Comparison of ENCODE assay signal across 18 cellular contexts in genomic region chr3:186633481-186633880, GRCh38. TPM values are rescaled to one million over a fixed set of nuclear protein-coding genes. Genes with fewer than 3 reads are reported as not detected.
DNase-seq lines count a peak whose midpoint lies in the region; ATAC-seq, FAIRE-seq and TF ChIP-seq lines count a peak whose summit lies in the region.
"Had no signal": no experiment of that assay in that cellular context is flagged by ENCODE, and none has a peak within 500 bp of the region (broad histone marks: within the 10 kb centered on the region; RNA-seq: fewer than 3 reads in every experiment).

No MANE protein-coding gene starts in this region.

- TF ChIP-seq RAD21 in K562 (CRISPR knock-in tag; conservative IDR thresholded peaks at IDR 0.05 in 1 of 2, IDR thresholded peaks at IDR 0.05 in 1 of 2), result no peak

- POLR2A ChIA-PET in K562 (lab: Yijun Ruan, JAX), result no interaction called here

- peak; percentile 40 for DNase-seq in HPDE6-E6E7 (ENCODE audit: extremely low spot score)
- no peak for DNase-seq in K562 (ENCODE audit: extremely low read depth in 1 of 4, low spot score in 3 of 4)
- no peak for DNase-seq in left lobe of liver (ENCODE audit: low spot score)
- peak; percentile 62 for DNase-seq in renal cortical epithelial cell (ENCODE audit: low read depth)
- no peak for DNase-seq in heart left ventricle
- no peak for DNase-seq in left lung
- no peak for DNase-seq in tibial nerve (ENCODE audit: low spot score in 2 of 2)
- DNase-seq: 8988T; ACHN; CD4-positive, CD25-positive, alpha-beta regulatory T cell; DMS 273 treated with DMSO at 0.1 percent for 48 hours; GM23248; H7 had no signal

- no peak overlapping the region for H2AFZ ChIP-seq in K562 (ENCODE audit: low read depth, low read length)
- H2AFZ ChIP-seq: GM23248 had no signal

- H3K36me3 ChIP-seq in K562 (ENCODE audit: control insufficient read depth, insufficient read depth, low read length) (no peaks in the 10 kb centered on the region), heart left ventricle (no peaks in the 10 kb centered on the region), left lung (no peaks in the 10 kb centered on the region), tibial nerve (no peaks in the 10 kb centered on the region)
- H3K36me3 ChIP-seq: BLaER1 treated with 17β-estradiol and CSF1 and Interleukin-3, amounts not matched to agents 10 nM and 100 nM had no signal

- no TSS peak for BruUV-seq in K562 (replicated peaks; lab: Mats Ljungman, UMichigan)

- H3K9ac ChIP-seq in K562 (ENCODE audit: insufficient read depth in 1 of 2, low read depth in 2 of 2, low read length in 2 of 2), result no peak overlapping the region
- H3K9ac ChIP-seq: BLaER1 treated with 17β-estradiol and CSF1 and Interleukin-3, amounts not matched to agents 10 nM and 100 nM; GM23248 had no signal

- intact Hi-C loops in K562 (cut with micrococcal nuclease), result no loop called here
- intact Hi-C loops in heart left ventricle (cut with DNase I), result no loop called here
- intact Hi-C loops in left lung (cut with DNase I), result no loop called here

- H3K4me3 ChIP-seq in K562 (no peak overlapping the region), heart left ventricle (no peak overlapping the region), left lung (no peak overlapping the region), tibial nerve (no peak overlapping the region)
- H3K4me3 ChIP-seq: BLaER1 treated with 17β-estradiol and CSF1 and Interleukin-3, amounts not matched to agents 10 nM and 100 nM; GM12878; GM23248 had no signal

- no peak overlapping the region for H3K4me2 ChIP-seq in K562 (ENCODE audit: insufficient read depth, low read length)
- H3K4me2 ChIP-seq: BLaER1 treated with 17β-estradiol and CSF1 and Interleukin-3, amounts not matched to agents 10 nM and 100 nM had no signal

- no peaks in the 10 kb centered on the region for H3K9me3 ChIP-seq in K562 (replicated peaks; ENCODE audit: control insufficient read depth, insufficient read depth, low read depth, low read length)
- H3K9me3 ChIP-seq in heart left ventricle, result no peaks in the 10 kb centered on the region
- no peaks in the 10 kb centered on the region for H3K9me3 ChIP-seq in left lung
- no peaks in the 10 kb centered on the region for H3K9me3 ChIP-seq in tibial nerve
- H3K9me3 ChIP-seq: BLaER1 treated with 17β-estradiol and CSF1 and Interleukin-3, amounts not matched to agents 10 nM and 100 nM had no signal

- no peak for TF ChIP-seq EP300 in K562 (IDR thresholded peaks at IDR 0.05; ENCODE audit: low read length)
- no peak for TF ChIP-seq EP300 in tibial nerve (IDR thresholded peaks at IDR 0.05)

- in situ Hi-C loops in K562 (cut with MboI), result no loop called here

- no peak for ATAC-seq in K562
- ATAC-seq in left lobe of liver, result peak; percentile 23
- no peak for ATAC-seq in heart left ventricle
- ATAC-seq in left lung, result no peak
- ATAC-seq: GM12878 had no signal

- H3K9me1 ChIP-seq in K562 (ENCODE audit: control insufficient read depth, insufficient read depth, low read length), result no peaks in the 10 kb centered on the region

- H3K4me1 ChIP-seq in K562 (replicated peaks in 1 of 2; ENCODE audit: control insufficient read depth in 2 of 2, insufficient read depth in 2 of 2, low read length in 2 of 2), result peaks cover 0 to 4% of the 10 kb centered on the region in 2 experiments; a peak in 1 of 5 replicates
- H3K4me1 ChIP-seq in heart left ventricle, result no peaks in the 10 kb centered on the region
- no peaks in the 10 kb centered on the region for H3K4me1 ChIP-seq in left lung
- no peaks in the 10 kb centered on the region for H3K4me1 ChIP-seq in tibial nerve
- H3K4me1 ChIP-seq: BLaER1 treated with 17β-estradiol and CSF1 and Interleukin-3, amounts not matched to agents 10 nM and 100 nM had no signal

- no peak for TF ChIP-seq POLR2A in K562 (conservative IDR thresholded peaks at IDR 0.05)
- TF ChIP-seq POLR2A in heart left ventricle (IDR thresholded peaks at IDR 0.05), result no peak
- TF ChIP-seq POLR2A in tibial nerve (IDR thresholded peaks at IDR 0.05), result no peak

- no peaks in the 10 kb centered on the region for H4K20me1 ChIP-seq in K562 (replicated peaks; ENCODE audit: control insufficient read depth, insufficient read depth, low read length)
- H4K20me1 ChIP-seq: BLaER1 treated with 17β-estradiol and CSF1 and Interleukin-3, amounts not matched to agents 10 nM and 100 nM had no signal

- H3K27me3 ChIP-seq in K562 (ENCODE audit: control insufficient read depth in 2 of 2, insufficient read depth in 2 of 2, low read length in 2 of 2) (peaks cover 0 to 22% of the 10 kb centered on the region in 2 experiments; a peak in 2 of 5 replicates), heart left ventricle (no peaks in the 10 kb centered on the region), left lung (peaks cover 0 to 14% of the 10 kb centered on the region in 2 donors), tibial nerve (peaks cover 0 to 3% of the 10 kb centered on the region in 2 donors)
- H3K27me3 ChIP-seq: BLaER1 treated with 17β-estradiol and CSF1 and Interleukin-3, amounts not matched to agents 10 nM and 100 nM had no signal

- CTCF ChIA-PET in K562 (lab: Yijun Ruan, JAX; ENCODE audit: low intra/inter-chr PET ratio), result no interaction called here

- no peak overlapping the region for H3K27ac ChIP-seq in K562 (ENCODE audit: extremely low read depth, low read depth, low read length)
- H3K27ac ChIP-seq in heart left ventricle, result no peak overlapping the region
- no peak overlapping the region for H3K27ac ChIP-seq in left lung
- H3K27ac ChIP-seq in tibial nerve, result no peak overlapping the region
- H3K27ac ChIP-seq: BLaER1 treated with 17β-estradiol and CSF1 and Interleukin-3, amounts not matched to agents 10 nM and 100 nM; GM23248 had no signal

- no peaks in the 10 kb centered on the region for H3K79me2 ChIP-seq in K562 (ENCODE audit: control insufficient read depth, insufficient read depth, low read length)

- TF ChIP-seq CTCF in K562 (IDR thresholded peaks at IDR 0.05 in 2 of 3, conservative IDR thresholded peaks at IDR 0.05 in 1 of 3; ENCODE audit: insufficient read depth in 2 of 3, low read depth in 1 of 3, low read length in 3 of 3) (no peak), heart left ventricle (IDR thresholded peaks at IDR 0.05) (no peak), left lung (IDR thresholded peaks at IDR 0.05) (no peak), tibial nerve (IDR thresholded peaks at IDR 0.05) (no peak)

- no peak for FAIRE-seq in K562 (lab: Jason Lieb, UNC)
- FAIRE-seq: GM12878, GM18507 had no signal

RNA-seq across cellular contexts. Expression of gene FETUB, which starts 6.7 kb away (rescaled TPM):
- not detected in 2 replicates for total RNA-seq in K562 (2011; cell fraction: chromatin; rRNA removed; ENCODE audit: low replicate concordance)
- total RNA-seq in K562 (2011; cell fraction: nucleolus; rRNA removed), result not detected in 2 replicates
- not detected in 2 replicates for total RNA-seq in K562 (2011; cell fraction: nucleoplasm; rRNA removed)
- total RNA-seq in K562 (2014; rRNA removed) (not detected in 2 replicates), K562 (2014; rRNA removed; fragmentation: Illumina TruSeq; extraction: Trizol) (not detected in 2 replicates), K562 (2015; rRNA removed; fragmentation: Illumina TruSeq; extraction: Trizol) (not detected in 2 replicates), K562 (2021) (not detected in 2 replicates), left lobe of liver (49.9 TPM), renal cortical epithelial cell (not detected in 2 replicates), heart left ventricle (under 1 TPM in 1 of 9 donors, not detected in 8; 0.14 TPM), left lung (not detected), tibial nerve (not detected)
- polyA plus RNA-seq in K562 (2011; rRNA removed) (not detected in 2 replicates), K562 (2014; fragmentation: Illumina TruSeq; extraction: Trizol) (not detected in 2 replicates), K562 (2014; fragmentation: Nextera tagmentation; extraction: Ambion mirVana) (not detected), K562 (2014; rRNA removed) (not detected in 2 replicates), heart left ventricle (not detected)
- not detected in 2 replicates for polyA plus RNA-seq in K562 (2011; cell fraction: cytosol; rRNA removed)
- not detected in 2 replicates for polyA plus RNA-seq in K562 (2011; cell fraction: nucleus; rRNA removed)
- not detected in 2 replicates for polyA plus RNA-seq in K562 (2012)
- not detected in 2 replicates for polyA minus RNA-seq in K562 (2011; rRNA and poly(A)+ RNA removed)
- polyA minus RNA-seq in K562 (2011; cell fraction: cytosol; rRNA and poly(A)+ RNA removed), result not detected in 2 replicates
- not detected in 2 replicates for polyA minus RNA-seq in K562 (2011; cell fraction: nucleus; rRNA and poly(A)+ RNA removed)
- total RNA-seq: Calu3; CD4-positive, CD25-positive, alpha-beta regulatory T cell; Daoy; GM12878; GM23248; H7 had no signal
- polyA plus RNA-seq: CD4-positive, CD25-positive, alpha-beta regulatory T cell; GM12878; GM23248 had no signal

RNA-seq across cellular contexts. Expression of gene AHSG, which starts 20.6 kb away (rescaled TPM):
- not detected in 2 replicates for total RNA-seq in K562 (2011; cell fraction: chromatin; rRNA removed; ENCODE audit: low replicate concordance)
- not detected in 2 replicates for total RNA-seq in K562 (2011; cell fraction: nucleolus; rRNA removed)
- total RNA-seq in K562 (2011; cell fraction: nucleoplasm; rRNA removed), result not detected in 2 replicates
- total RNA-seq in K562 (2014; rRNA removed) (not detected in 2 replicates), K562 (2014; rRNA removed; fragmentation: Illumina TruSeq; extraction: Trizol) (not detected in 2 replicates), K562 (2015; rRNA removed; fragmentation: Illumina TruSeq; extraction: Trizol) (not detected in 2 replicates), K562 (2021) (0.69 and 1.2 TPM in 2 replicates), left lobe of liver (763 TPM), renal cortical epithelial cell (not detected in 2 replicates), heart left ventricle (not detected), left lung (not detected), tibial nerve (not detected)
- polyA plus RNA-seq in K562 (2011; rRNA removed) (not detected in 2 replicates), K562 (2014; fragmentation: Illumina TruSeq; extraction: Trizol) (not detected in 2 replicates), K562 (2014; fragmentation: Nextera tagmentation; extraction: Ambion mirVana) (not detected), K562 (2014; rRNA removed) (not detected in 2 replicates), heart left ventricle (under 1 TPM in 1 of 2 donors, not detected in 1; 0.06 TPM)
- polyA plus RNA-seq in K562 (2011; cell fraction: cytosol; rRNA removed), result not detected in 2 replicates
- 0.14 TPM in 1 of 2 replicates, not detected in the other for polyA plus RNA-seq in K562 (2011; cell fraction: nucleus; rRNA removed)
- polyA plus RNA-seq in K562 (2012), result 0.06 TPM in 1 of 2 replicates, not detected in the other
- polyA minus RNA-seq in K562 (2011; rRNA and poly(A)+ RNA removed), result not detected in 2 replicates
- polyA minus RNA-seq in K562 (2011; cell fraction: cytosol; rRNA and poly(A)+ RNA removed), result 27.8 TPM in 1 of 2 replicates, not detected in the other
- not detected in 2 replicates for polyA minus RNA-seq in K562 (2011; cell fraction: nucleus; rRNA and poly(A)+ RNA removed)
- total RNA-seq: CD4-positive, CD25-positive, alpha-beta regulatory T cell; Daoy; GM23248; H7 had no signal
- polyA plus RNA-seq: CD4-positive, CD25-positive, alpha-beta regulatory T cell; GM23248 had no signal

RNA-seq across cellular contexts. Expression of gene HRG, which starts 32.3 kb away (rescaled TPM):
- not detected in 2 replicates for total RNA-seq in K562 (2011; cell fraction: chromatin; rRNA removed; ENCODE audit: low replicate concordance)
- not detected in 2 replicates for total RNA-seq in K562 (2011; cell fraction: nucleolus; rRNA removed)
- not detected in 2 replicates for total RNA-seq in K562 (2011; cell fraction: nucleoplasm; rRNA removed)
- total RNA-seq in K562 (2014; rRNA removed) (not detected in 2 replicates), K562 (2014; rRNA removed; fragmentation: Illumina TruSeq; extraction: Trizol) (not detected in 2 replicates), K562 (2015; rRNA removed; fragmentation: Illumina TruSeq; extraction: Trizol) (not detected in 2 replicates), K562 (2021) (not detected in 2 replicates), left lobe of liver (324 TPM), renal cortical epithelial cell (0.15 TPM in 1 of 2 replicates, not detected in the other), heart left ventricle (not detected), left lung (not detected), tibial nerve (not detected)
- polyA plus RNA-seq in K562 (2011; rRNA removed) (not detected in 2 replicates), K562 (2014; fragmentation: Illumina TruSeq; extraction: Trizol) (not detected in 2 replicates), K562 (2014; fragmentation: Nextera tagmentation; extraction: Ambion mirVana) (not detected), K562 (2014; rRNA removed) (not detected in 2 replicates), heart left ventricle (under 1 TPM in 1 of 2 donors, not detected in 1; 0.04 TPM)
- not detected in 2 replicates for polyA plus RNA-seq in K562 (2011; cell fraction: cytosol; rRNA removed)
- not detected in 2 replicates for polyA plus RNA-seq in K562 (2011; cell fraction: nucleus; rRNA removed)
- 0.04 TPM in 1 of 2 replicates, not detected in the other for polyA plus RNA-seq in K562 (2012)
- polyA minus RNA-seq in K562 (2011; rRNA and poly(A)+ RNA removed), result not detected in 2 replicates
- polyA minus RNA-seq in K562 (2011; cell fraction: cytosol; rRNA and poly(A)+ RNA removed), result not detected in 2 replicates
- not detected in 2 replicates for polyA minus RNA-seq in K562 (2011; cell fraction: nucleus; rRNA and poly(A)+ RNA removed)
- total RNA-seq: CD4-positive, CD25-positive, alpha-beta regulatory T cell; Daoy; GM23248 had no signal
- polyA plus RNA-seq: CD4-positive, CD25-positive, alpha-beta regulatory T cell; GM12878; GM23248 had no signal

Comparison
In these comparisons a context has a peak if more than half of its experiments do, and no peak if none do; other contexts are left out.
1. DNase-seq: peak in HPDE6-E6E7 (single experiment) and renal cortical epithelial cell (single experiment); none in K562 (0 of 4), left lobe of liver (single experiment), heart left ventricle (0 of 5), left lung (0 of 2) and tibial nerve (0 of 2).
2. RNA of gene FETUB, which starts 6.7 kb away (total RNA-seq): 49.9 TPM in left lobe of liver (single experiment); not detected in K562, not detected in renal cortical epithelial cell, 0.14 TPM in heart left ventricle, not detected in left lung and not detected in tibial nerve; every median in the first group is over 10 times any median in the second.
3. RNA of gene AHSG, which starts 20.6 kb away (total RNA-seq): 763 TPM in left lobe of liver (single experiment); 0.69 to 1.2 TPM in K562, not detected in renal cortical epithelial cell, not detected in heart left ventricle, not detected in left lung and not detected in tibial nerve; every median in the first group is over 100 times any median in the second.
4. RNA of gene HRG, which starts 32.3 kb away (total RNA-seq): 324 TPM in left lobe of liver (single experiment); 0.15 TPM in renal cortical epithelial cell, not detected in K562, not detected in heart left ventricle, not detected in left lung and not detected in tibial nerve; every median in the first group is over 100 times any median in the second.